In the genomic region with DNA sequence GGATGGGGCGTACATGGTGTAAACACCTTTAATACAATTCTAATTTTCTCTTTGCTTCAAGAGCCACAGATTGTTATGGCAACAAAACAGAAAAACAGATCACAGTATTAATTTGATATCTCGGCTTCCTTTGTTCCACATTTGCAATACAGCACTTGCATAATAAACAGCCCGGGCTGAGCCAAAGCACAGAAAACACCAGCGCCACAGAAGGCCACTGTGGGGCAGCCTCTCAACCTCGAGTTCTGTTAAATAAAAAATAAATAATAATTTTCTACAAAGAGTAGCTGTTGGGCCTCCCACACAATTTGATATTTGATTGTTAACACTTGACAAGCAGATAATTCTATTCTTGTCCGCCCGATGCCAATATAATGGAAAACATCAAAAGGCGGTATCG, we compare ENCODE assay signal across 1 cellular context.
TF ChIP-seq lines count a peak whose summit lies in the region.

No MANE protein-coding gene starts in this region.

TF ChIP-seq in GM23338, 12 proteins besides CTCF, POLR2A, EP300 and RAD21 (continued from another document):
- TF ChIP-seq, protein P1, sequence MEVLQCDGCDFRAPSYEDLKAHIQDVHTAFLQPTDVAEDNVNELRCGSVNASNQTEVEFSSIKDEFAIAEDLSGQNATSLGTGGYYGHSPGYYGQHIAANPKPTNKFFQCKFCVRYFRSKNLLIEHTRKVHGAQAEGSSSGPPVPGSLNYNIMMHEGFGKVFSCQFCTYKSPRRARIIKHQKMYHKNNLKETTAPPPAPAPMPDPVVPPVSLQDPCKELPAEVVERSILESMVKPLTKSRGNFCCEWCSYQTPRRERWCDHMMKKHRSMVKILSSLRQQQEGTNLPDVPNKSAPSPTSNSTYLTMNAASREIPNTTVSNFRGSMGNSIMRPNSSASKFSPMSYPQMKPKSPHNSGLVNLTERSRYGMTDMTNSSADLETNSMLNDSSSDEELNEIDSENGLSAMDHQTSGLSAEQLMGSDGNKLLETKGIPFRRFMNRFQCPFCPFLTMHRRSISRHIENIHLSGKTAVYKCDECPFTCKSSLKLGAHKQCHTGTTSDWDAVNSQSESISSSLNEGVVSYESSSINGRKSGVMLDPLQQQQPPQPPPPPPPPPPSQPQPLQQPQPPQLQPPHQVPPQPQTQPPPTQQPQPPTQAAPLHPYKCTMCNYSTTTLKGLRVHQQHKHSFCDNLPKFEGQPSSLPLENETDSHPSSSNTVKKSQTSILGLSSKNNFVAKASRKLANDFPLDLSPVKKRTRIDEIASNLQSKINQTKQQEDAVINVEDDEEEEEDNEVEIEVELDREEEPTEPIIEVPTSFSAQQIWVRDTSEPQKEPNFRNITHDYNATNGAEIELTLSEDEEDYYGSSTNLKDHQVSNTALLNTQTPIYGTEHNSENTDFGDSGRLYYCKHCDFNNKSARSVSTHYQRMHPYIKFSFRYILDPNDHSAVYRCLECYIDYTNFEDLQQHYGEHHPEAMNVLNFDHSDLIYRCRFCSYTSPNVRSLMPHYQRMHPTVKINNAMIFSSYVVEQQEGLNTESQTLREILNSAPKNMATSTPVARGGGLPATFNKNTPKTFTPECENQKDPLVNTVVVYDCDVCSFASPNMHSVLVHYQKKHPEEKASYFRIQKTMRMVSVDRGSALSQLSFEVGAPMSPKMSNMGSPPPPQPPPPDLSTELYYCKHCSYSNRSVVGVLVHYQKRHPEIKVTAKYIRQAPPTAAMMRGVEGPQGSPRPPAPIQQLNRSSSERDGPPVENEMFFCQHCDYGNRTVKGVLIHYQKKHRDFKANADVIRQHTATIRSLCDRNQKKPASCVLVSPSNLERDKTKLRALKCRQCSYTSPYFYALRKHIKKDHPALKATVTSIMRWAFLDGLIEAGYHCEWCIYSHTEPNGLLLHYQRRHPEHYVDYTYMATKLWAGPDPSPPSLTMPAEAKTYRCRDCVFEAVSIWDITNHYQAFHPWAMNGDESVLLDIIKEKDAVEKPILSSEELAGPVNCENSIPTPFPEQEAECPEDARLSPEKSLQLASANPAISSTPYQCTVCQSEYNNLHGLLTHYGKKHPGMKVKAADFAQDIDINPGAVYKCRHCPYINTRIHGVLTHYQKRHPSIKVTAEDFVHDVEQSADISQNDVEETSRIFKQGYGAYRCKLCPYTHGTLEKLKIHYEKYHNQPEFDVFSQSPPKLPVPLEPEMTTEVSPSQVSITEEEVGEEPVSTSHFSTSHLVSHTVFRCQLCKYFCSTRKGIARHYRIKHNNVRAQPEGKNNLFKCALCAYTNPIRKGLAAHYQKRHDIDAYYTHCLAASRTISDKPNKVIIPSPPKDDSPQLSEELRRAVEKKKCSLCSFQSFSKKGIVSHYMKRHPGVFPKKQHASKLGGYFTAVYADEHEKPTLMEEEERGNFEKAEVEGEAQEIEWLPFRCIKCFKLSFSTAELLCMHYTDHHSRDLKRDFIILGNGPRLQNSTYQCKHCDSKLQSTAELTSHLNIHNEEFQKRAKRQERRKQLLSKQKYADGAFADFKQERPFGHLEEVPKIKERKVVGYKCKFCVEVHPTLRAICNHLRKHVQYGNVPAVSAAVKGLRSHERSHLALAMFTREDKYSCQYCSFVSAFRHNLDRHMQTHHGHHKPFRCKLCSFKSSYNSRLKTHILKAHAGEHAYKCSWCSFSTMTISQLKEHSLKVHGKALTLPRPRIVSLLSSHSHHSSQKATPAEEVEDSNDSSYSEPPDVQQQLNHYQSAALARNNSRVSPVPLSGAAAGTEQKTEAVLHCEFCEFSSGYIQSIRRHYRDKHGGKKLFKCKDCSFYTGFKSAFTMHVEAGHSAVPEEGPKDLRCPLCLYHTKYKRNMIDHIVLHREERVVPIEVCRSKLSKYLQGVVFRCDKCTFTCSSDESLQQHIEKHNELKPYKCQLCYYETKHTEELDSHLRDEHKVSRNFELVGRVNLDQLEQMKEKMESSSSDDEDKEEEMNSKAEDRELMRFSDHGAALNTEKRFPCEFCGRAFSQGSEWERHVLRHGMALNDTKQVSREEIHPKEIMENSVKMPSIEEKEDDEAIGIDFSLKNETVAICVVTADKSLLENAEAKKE (CRISPR knock-in tag; IDR thresholded peaks at IDR 0.05), result no peak
- TF ChIP-seq NANOG (IDR thresholded peaks at IDR 0.05; ENCODE audit: borderline replicate concordance), result no peak
- TF ChIP-seq, protein P2, sequence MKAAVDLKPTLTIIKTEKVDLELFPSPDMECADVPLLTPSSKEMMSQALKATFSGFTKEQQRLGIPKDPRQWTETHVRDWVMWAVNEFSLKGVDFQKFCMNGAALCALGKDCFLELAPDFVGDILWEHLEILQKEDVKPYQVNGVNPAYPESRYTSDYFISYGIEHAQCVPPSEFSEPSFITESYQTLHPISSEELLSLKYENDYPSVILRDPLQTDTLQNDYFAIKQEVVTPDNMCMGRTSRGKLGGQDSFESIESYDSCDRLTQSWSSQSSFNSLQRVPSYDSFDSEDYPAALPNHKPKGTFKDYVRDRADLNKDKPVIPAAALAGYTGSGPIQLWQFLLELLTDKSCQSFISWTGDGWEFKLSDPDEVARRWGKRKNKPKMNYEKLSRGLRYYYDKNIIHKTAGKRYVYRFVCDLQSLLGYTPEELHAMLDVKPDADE (IDR thresholded peaks at IDR 0.05), result no peak
TF ChIP-seq in GM23338: peak in this region for 0.
